20 cellular contexts compared by ENCODE assay signal in genomic region chr3:99741588-99741987, GRCh38.
"Had no signal": no experiment of that assay in that cellular context is flagged by ENCODE, and none has a peak within 500 bp of the region (broad histone marks: within the 10 kb centered on the region; RNA-seq: fewer than 3 reads in every experiment).

No MANE protein-coding gene starts in this region.

- ATAC-seq: activated naive CD4-positive, alpha-beta T cell treated with anti-CD3 and anti-CD28 coated beads, Interleukin-2, amount 50 U/mL, for 72 hours; activated T-cell treated with anti-CD3 and anti-CD28 coated beads, Interleukin-2, amount 50 U/mL, for 72 hours; body of pancreas; foreskin keratinocyte; naive thymus-derived CD4-positive, alpha-beta T cell; stimulated activated memory B cell treated with anti-CD40 and anti-IgM and Interleukin-4, amounts not matched to agents 10 μg/mL and 1 μg/mL and 100 μg/mL, for 72 hours; stimulated activated naive CD8-positive, alpha-beta T cell treated with anti-CD3 and anti-CD28 coated beads, Interleukin-15, amount 100 ng/mL, for 72 hours had no signal

- H3K27ac Mint-ChIP-seq: activated naive CD4-positive, alpha-beta T cell treated with anti-CD3 and anti-CD28 coated beads, Interleukin-2, amount 50 U/mL, for 72 hours; activated T-cell treated with anti-CD3 and anti-CD28 coated beads, Interleukin-2, amount 50 U/mL, for 72 hours; naive thymus-derived CD4-positive, alpha-beta T cell; progenitor cell of endocrine pancreas; stimulated activated memory B cell treated with anti-CD40 and anti-IgM and Interleukin-4, amounts not matched to agents 10 μg/mL and 1 μg/mL and 100 μg/mL, for 72 hours; stimulated activated naive CD8-positive, alpha-beta T cell treated with anti-CD3 and anti-CD28 coated beads, Interleukin-15, amount 100 ng/mL, for 72 hours had no signal

- H3K4me1 Mint-ChIP-seq: stimulated activated memory B cell treated with anti-CD40 and anti-IgM and Interleukin-4, amounts not matched to agents 10 μg/mL and 1 μg/mL and 100 μg/mL, for 72 hours; stimulated activated naive CD8-positive, alpha-beta T cell treated with anti-CD3 and anti-CD28 coated beads, Interleukin-15, amount 100 ng/mL, for 72 hours had no signal

- H3K27me3 Mint-ChIP-seq: progenitor cell of endocrine pancreas; stimulated activated memory B cell treated with anti-CD40 and anti-IgM and Interleukin-4, amounts not matched to agents 10 μg/mL and 1 μg/mL and 100 μg/mL, for 72 hours; stimulated activated naive CD8-positive, alpha-beta T cell treated with anti-CD3 and anti-CD28 coated beads, Interleukin-15, amount 100 ng/mL, for 72 hours had no signal

- H3K9me3 Mint-ChIP-seq: activated T-cell treated with anti-CD3 and anti-CD28 coated beads, Interleukin-2, amount 50 U/mL, for 72 hours; stimulated activated memory B cell treated with anti-CD40 and anti-IgM and Interleukin-4, amounts not matched to agents 10 μg/mL and 1 μg/mL and 100 μg/mL, for 72 hours had no signal

- H3K36me3 Mint-ChIP-seq: stimulated activated memory B cell treated with anti-CD40 and anti-IgM and Interleukin-4, amounts not matched to agents 10 μg/mL and 1 μg/mL and 100 μg/mL, for 72 hours had no signal

- DNase-seq: activated CD4-positive, alpha-beta T cell treated with anti-CD3 and anti-CD28 coated beads for 4 hours; activated CD4-positive, alpha-beta T cell treated with anti-CD3 and anti-CD28 coated beads, Interleukin-2, amount 50 U/mL, for 4 hours; activated naive CD4-positive, alpha-beta T cell; activated T-cell treated with anti-CD3 and anti-CD28 coated beads for 4 hours; activated T-cell treated with anti-CD3 and anti-CD28 coated beads, Interleukin-2, amount 50 U/mL, for 72 hours; anterior cingulate cortex; body of pancreas; cerebellar nuclear complex; foreskin keratinocyte; heart right ventricle; naive thymus-derived CD4-positive, alpha-beta T cell; stimulated activated CD4-positive, alpha-beta T cell treated with anti-CD3 and anti-CD28 coated beads, Interleukin-1b, Interleukin-23, amount 100 ng/mL, for 48 hours; stimulated activated CD4-positive, alpha-beta T cell treated with anti-CD3 and anti-CD28 coated beads, Interleukin-4, amount 100 ng/mL, for 4 hours; stimulated activated CD8-positive, alpha-beta memory T cell treated with anti-CD3 and anti-CD28 coated beads, Interleukin-4, amount 100 ng/mL, for 48 hours; stimulated activated naive CD8-positive, alpha-beta T cell treated with anti-CD3 and anti-CD28 coated beads, Interleukin-15, amount 100 ng/mL, for 72 hours; upper lobe of left lung had no signal

- H3K4me3 Mint-ChIP-seq: activated T-cell treated with anti-CD3 and anti-CD28 coated beads, Interleukin-2, amount 50 U/mL, for 72 hours; naive thymus-derived CD4-positive, alpha-beta T cell; neural crest cell; stimulated activated memory B cell treated with anti-CD40 and anti-IgM and Interleukin-4, amounts not matched to agents 10 μg/mL and 1 μg/mL and 100 μg/mL, for 72 hours; stimulated activated naive CD8-positive, alpha-beta T cell treated with anti-CD3 and anti-CD28 coated beads, Interleukin-15, amount 100 ng/mL, for 72 hours had no signal
